In the genomic region with DNA sequence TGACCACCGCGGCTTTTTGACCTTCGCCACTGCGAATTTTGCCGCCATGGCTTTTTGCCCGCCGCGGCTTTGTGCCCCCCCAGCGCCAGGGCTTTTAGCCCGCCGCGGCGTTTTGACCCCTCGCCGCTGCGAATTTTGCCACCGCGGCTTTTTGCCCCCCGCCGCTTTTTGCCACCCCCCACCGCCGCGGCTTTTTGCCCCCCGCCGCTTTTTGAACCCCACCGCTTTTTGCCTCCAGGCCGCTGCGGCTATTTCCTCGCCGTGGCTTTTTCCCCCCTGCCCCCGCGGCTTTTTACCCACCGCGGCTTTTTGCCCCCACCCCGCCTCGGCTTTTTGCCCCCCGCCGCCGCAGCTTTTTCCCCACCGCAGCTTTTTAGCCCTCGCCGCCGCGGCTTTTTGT, we compare ENCODE assay signal across 23 cellular contexts.
"Had no signal": no experiment of that assay in that cellular context is flagged by ENCODE, and none has a peak within 500 bp of the region (broad histone marks: within the 10 kb centered on the region; RNA-seq: fewer than 3 reads in every experiment).

No MANE protein-coding gene starts in this region.

- ATAC-seq: esophagus mucosa; gastrocnemius medialis; left lobe of liver; naive thymus-derived CD8-positive, alpha-beta T cell; psoas muscle; right lobe of liver; stimulated activated effector memory CD8-positive, alpha-beta T cell treated with anti-CD3 and anti-CD28 coated beads, Interleukin-12 subunit alpha, Interleukin-12 subunit beta, amount 100 ng/mL, for 72 hours had no signal

- H3K9me3 ChIP-seq: gastrocnemius medialis, psoas muscle, right lobe of liver, stomach, thyroid gland, vagina had no signal

- H3K27me3 ChIP-seq: gastrocnemius medialis, right lobe of liver, thyroid gland, vagina had no signal

- H3K27ac Mint-ChIP-seq: immature natural killer cell; naive thymus-derived CD8-positive, alpha-beta T cell; nephron progenitor cell; stimulated activated effector memory CD8-positive, alpha-beta T cell treated with anti-CD3 and anti-CD28 coated beads, Interleukin-12 subunit alpha, Interleukin-12 subunit beta, amount 100 ng/mL, for 72 hours had no signal

- DNase-seq: cortex of kidney; foreskin fibroblast; gastrocnemius medialis; head of caudate nucleus; hippocampal formation; immature natural killer cell; mesenchymal stem cell; nephron progenitor cell; nucleus accumbens; stimulated activated CD4-positive, alpha-beta T cell treated with anti-CD3 and anti-CD28 coated beads, Interleukin-2, amount 100 ng/mL, for 24 hours; stimulated activated CD4-positive, alpha-beta T cell treated with anti-CD3 and anti-CD28 coated beads, Interleukin-4, amount 100 ng/mL, for 24 hours; stimulated activated naive CD4-positive, alpha-beta T cell treated with Interleukin-2 at 50 U/mL for 16 hours; stomach; thyroid gland had no signal

- H3K36me3 Mint-ChIP-seq: immature natural killer cell; naive thymus-derived CD8-positive, alpha-beta T cell; stimulated activated effector memory CD8-positive, alpha-beta T cell treated with anti-CD3 and anti-CD28 coated beads, Interleukin-12 subunit alpha, Interleukin-12 subunit beta, amount 100 ng/mL, for 72 hours had no signal

- H3K4me1 ChIP-seq: gastrocnemius medialis, psoas muscle, right lobe of liver, stomach, thyroid gland, vagina had no signal

- H3K4me3 ChIP-seq: gastrocnemius medialis, psoas muscle, right lobe of liver, smooth muscle cell, stomach, thyroid gland, vagina had no signal

- H3K27ac ChIP-seq: epithelial cell of prostate, gastrocnemius medialis, psoas muscle, right lobe of liver, stomach, thyroid gland, vagina had no signal

- H3K9me3 Mint-ChIP-seq: immature natural killer cell; naive thymus-derived CD8-positive, alpha-beta T cell; nephron progenitor cell; stimulated activated effector memory CD8-positive, alpha-beta T cell treated with anti-CD3 and anti-CD28 coated beads, Interleukin-12 subunit alpha, Interleukin-12 subunit beta, amount 100 ng/mL, for 72 hours had no signal

- H3K36me3 ChIP-seq: gastrocnemius medialis, right lobe of liver, stomach, thyroid gland, vagina had no signal

- H3K4me2 ChIP-seq: smooth muscle cell had no signal
